In genomic region chr5:97142521-97143254, GRCh38 we compare ENCODE assay signal across 8 cellular contexts. TPM values are rescaled to one million over a fixed set of nuclear protein-coding genes. Genes with fewer than 3 reads are reported as not detected.
A peak's percentile ranks its signal among the peaks of the same experiment; 100 is the strongest.
DNase-seq lines count a peak whose midpoint lies in the region; ATAC-seq and TF ChIP-seq lines count a peak whose summit lies in the region.

Gene LIX1 (minus strand): TSS chr5:97142611. CDS start chr5:97142576, 35 bp downstream.

- H2AFZ ChIP-seq in smooth muscle cell (ENCODE audit: low read depth): peak within 1 kb of the TSS; percentile 84

- peaks cover 36% of the 10 kb centered on the region for H3K79me2 ChIP-seq in smooth muscle cell (ENCODE audit: low read depth)

- H3K4me2 ChIP-seq in smooth muscle cell: peak within 1 kb of the TSS; percentile 80

- TF ChIP-seq CTCF in ascending aorta (IDR thresholded peaks at IDR 0.05): peak in 2 of 3 experiments; percentile 7 to 31
- peak; percentile 53 for TF ChIP-seq CTCF in smooth muscle cell (IDR thresholded peaks at IDR 0.05; ENCODE audit: borderline replicate concordance, insufficient read depth, poor library complexity, severe bottlenecking)

- peak; percentile 18 for DNase-seq in DMS79 (lab: John Stamatoyannopoulos, UW)
- peak; percentile 53 for DNase-seq in NCI-H748 treated with DMSO at 0.1 percent for 48 hours (lab: John Stamatoyannopoulos, UW)
- DNase-seq in ascending aorta (ENCODE audit: low spot score in 2 of 2): no peak
- DNase-seq in iPS DF 19.7 (ENCODE audit: low read depth, low spot score): peak; percentile 35
- DNase-seq in smooth muscle cell (lab: John Stamatoyannopoulos, UW; ENCODE audit: unreplicated experiment): peak; percentile 6
- DNase-seq in GF-D8 (lab: John Stamatoyannopoulos, UW): no peak

- H3F3A ChIP-seq in smooth muscle cell (ENCODE audit: low read depth): no peaks in the 10 kb centered on the region

- WGBS in smooth muscle cell (ENCODE audit: low lambda C conversion rate): 38% methylated on average over 6 of the region's 6 CpGs

- no peaks in the 10 kb centered on the region for H3K36me3 ChIP-seq in ascending aorta
- no peaks in the 10 kb centered on the region for H3K36me3 ChIP-seq in smooth muscle cell (ENCODE audit: low read depth)

- intact Hi-C loops in ascending aorta (cut with DNase I): no loop called here

- H3K9me3 ChIP-seq in ascending aorta (no peaks in the 10 kb centered on the region), smooth muscle cell (replicated peaks; ENCODE audit: low read depth) (no peaks in the 10 kb centered on the region)

- H3K9ac ChIP-seq in smooth muscle cell (ENCODE audit: low read depth): peak within 1 kb of the TSS; percentile 29

- no peak within 1 kb of the TSS for H3K4me3 ChIP-seq in ascending aorta
- H3K4me3 ChIP-seq in smooth muscle cell: peak within 1 kb of the TSS; percentile 46

- H3K4me1 ChIP-seq in ascending aorta: no peaks in the 10 kb centered on the region
- peaks cover 29% of the 10 kb centered on the region for H3K4me1 ChIP-seq in smooth muscle cell (ENCODE audit: low read depth)

- H3K27ac ChIP-seq in ascending aorta (no peak within 1 kb of the TSS), smooth muscle cell (ENCODE audit: low read depth) (peak within 1 kb of the TSS; percentile 32)

- H4K20me1 ChIP-seq in smooth muscle cell (ENCODE audit: low read depth): no peaks in the 10 kb centered on the region

- ATAC-seq in GM19324 (IDR thresholded peaks at IDR 0.05; ENCODE audit: low FRiP score, unreplicated experiment): peak; percentile 66
- peak; percentile 81 for ATAC-seq in HG03378 (IDR thresholded peaks at IDR 0.05; ENCODE audit: unreplicated experiment)

- H3K27me3 ChIP-seq in ascending aorta: no peaks in the 10 kb centered on the region
- H3K27me3 ChIP-seq in smooth muscle cell (ENCODE audit: low read depth): no peaks in the 10 kb centered on the region

RNA-seq across cellular contexts. Expression of gene LIX1, which starts in this region (rescaled TPM):
- not detected for total RNA-seq in ascending aorta
- total RNA-seq in smooth muscle cell: 21.8 and 27.4 TPM in 2 replicates
- 11.8 and 20.1 TPM in 2 replicates for polyA plus RNA-seq in smooth muscle cell

Comparison
In these comparisons a context has a peak if more than half of its experiments do, and no peak if none do; other contexts are left out.
1. RNA of gene LIX1 (total RNA-seq): 21.8 to 27.4 TPM in smooth muscle cell; not detected in ascending aorta (single experiment); every median in the first group is over 10 times any median in the second.
2. DNase-seq: peak in DMS79 (single experiment), NCI-H748 treated with DMSO at 0.1 percent for 48 hours (single experiment), iPS DF 19.7 (single experiment) and smooth muscle cell (single experiment); none in ascending aorta (0 of 2) and GF-D8 (single experiment).